36 cellular contexts compared by ENCODE assay signal in the genomic region with DNA sequence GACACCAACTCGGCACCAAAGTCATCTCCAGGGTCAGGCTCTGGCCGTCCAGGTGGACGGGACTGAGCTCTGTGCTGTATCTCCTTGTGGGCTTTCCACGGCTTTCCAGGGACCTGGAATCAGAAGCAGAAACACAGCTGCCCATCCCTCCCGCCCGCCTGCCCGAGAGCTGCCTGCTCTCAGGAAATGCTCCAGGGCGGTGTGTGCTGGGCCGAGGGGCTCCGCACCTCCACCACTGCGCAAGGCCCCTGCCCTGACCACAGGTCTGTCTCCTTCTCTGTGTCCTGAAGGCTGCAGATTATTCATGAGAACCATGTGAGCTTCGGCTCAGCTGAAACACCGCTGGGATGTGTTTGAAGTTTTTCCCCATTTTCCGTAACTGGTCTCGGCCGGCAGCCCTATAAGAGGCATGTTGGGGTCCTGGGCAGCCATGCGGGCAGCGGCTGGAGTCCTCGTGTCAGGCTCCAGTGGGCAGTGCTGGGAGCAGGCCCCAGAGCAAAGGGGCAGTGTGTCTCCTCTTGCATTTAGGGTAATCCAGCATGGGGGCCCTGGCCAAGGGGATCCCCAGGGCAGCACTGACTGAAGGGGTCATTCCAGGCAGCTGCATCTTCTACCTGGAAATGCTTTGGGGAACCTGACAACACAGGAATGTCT. TPM values are rescaled to one million over a fixed set of nuclear protein-coding genes. Genes with fewer than 3 reads are reported as not detected.
"Had no signal": no experiment of that assay in that cellular context is flagged by ENCODE, and none has a peak within 500 bp of the region (broad histone marks: within the 10 kb centered on the region; RNA-seq: fewer than 3 reads in every experiment).

No MANE protein-coding gene starts in this region.

- H3K4me3 Mint-ChIP-seq: activated naive CD4-positive, alpha-beta T cell treated with anti-CD3 and anti-CD28 coated beads, Interleukin-2, amount 10 ng/mL, durations not matched to agents 7 days and 5 days; activated naive CD8-positive, alpha-beta T cell treated with anti-CD3 and anti-CD28 coated beads, Interleukin-2, amount 10 ng/mL, durations not matched to agents 7 days and 5 days; activated T-cell treated with anti-CD3 and anti-CD28 coated beads, Interleukin-2, amount 50 U/mL, for 24 hours; brain; effector memory CD8-positive, alpha-beta T cell; natural killer cell treated with Interleukin-12 subunit alpha and Interleukin-12 subunit beta and Interleukin-15 and Interleukin-18, amount 100 ng/mL, for 72 hours; stimulated activated memory B cell treated with anti-CD40 and anti-IgM and Interleukin-4, amounts not matched to agents 10 μg/mL and 1 μg/mL and 100 μg/mL, for 72 hours; T-helper 1 cell treated with Interleukin-12 subunit alpha and Interleukin-12 subunit beta and Interleukin-4 antibody, amounts not matched to agents 30 μg/mL and 1 μg/mL, for 36 hours had no signal

- H3K27ac Mint-ChIP-seq: activated naive CD4-positive, alpha-beta T cell treated with anti-CD3 and anti-CD28 coated beads, Interleukin-2, amount 10 ng/mL, durations not matched to agents 7 days and 5 days; activated naive CD8-positive, alpha-beta T cell treated with anti-CD3 and anti-CD28 coated beads, Interleukin-2, amount 10 ng/mL, durations not matched to agents 7 days and 5 days; activated T-cell treated with anti-CD3 and anti-CD28 coated beads, Interleukin-2, amount 50 U/mL, for 24 hours; effector memory CD8-positive, alpha-beta T cell; natural killer cell treated with Interleukin-12 subunit alpha and Interleukin-12 subunit beta and Interleukin-15 and Interleukin-18, amount 100 ng/mL, for 72 hours; progenitor cell of endocrine pancreas; stimulated activated memory B cell treated with anti-CD40 and anti-IgM and Interleukin-4, amounts not matched to agents 10 μg/mL and 1 μg/mL and 100 μg/mL, for 72 hours; T-helper 1 cell treated with Interleukin-12 subunit alpha and Interleukin-12 subunit beta and Interleukin-4 antibody, amounts not matched to agents 30 μg/mL and 1 μg/mL, for 36 hours had no signal

- ATAC-seq: activated CD4-positive, CD25-positive, alpha-beta regulatory T cell treated with anti-CD3 and anti-CD28 coated beads, Interleukin-2, amount 50 U/mL, for 24 hours; effector memory CD8-positive, alpha-beta T cell; gastroesophageal sphincter; left lung; mucosa of descending colon; natural killer cell treated with Interleukin-12 subunit alpha and Interleukin-12 subunit beta and Interleukin-15 and Interleukin-18, amount 100 ng/mL, for 72 hours; stimulated activated memory B cell treated with anti-CD40 and anti-IgM and Interleukin-4, amounts not matched to agents 10 μg/mL and 1 μg/mL and 100 μg/mL, for 72 hours had no signal

- H3K9me3 Mint-ChIP-seq: activated naive CD4-positive, alpha-beta T cell treated with anti-CD3 and anti-CD28 coated beads, Interleukin-2, amount 10 ng/mL, durations not matched to agents 7 days and 5 days; activated naive CD8-positive, alpha-beta T cell treated with anti-CD3 and anti-CD28 coated beads, Interleukin-2, amount 10 ng/mL, durations not matched to agents 7 days and 5 days; activated T-cell treated with anti-CD3 and anti-CD28 coated beads, Interleukin-2, amount 50 U/mL, for 24 hours; brain; effector memory CD8-positive, alpha-beta T cell; natural killer cell treated with Interleukin-12 subunit alpha and Interleukin-12 subunit beta and Interleukin-15 and Interleukin-18, amount 100 ng/mL, for 72 hours; stimulated activated memory B cell treated with anti-CD40 and anti-IgM and Interleukin-4, amounts not matched to agents 10 μg/mL and 1 μg/mL and 100 μg/mL, for 72 hours; T-helper 1 cell treated with Interleukin-12 subunit alpha and Interleukin-12 subunit beta and Interleukin-4 antibody, amounts not matched to agents 30 μg/mL and 1 μg/mL, for 36 hours had no signal

- H3K36me3 ChIP-seq: ascending aorta, cardiac muscle cell, gastroesophageal sphincter, left lung, neutrophil, ovary, stomach, thyroid gland, upper lobe of left lung, vagina had no signal

- H3K9me3 ChIP-seq: ascending aorta, gastroesophageal sphincter, left lung, mucosa of descending colon, neutrophil, ovary, stomach, thyroid gland, upper lobe of left lung, vagina had no signal

- H3K4me2 ChIP-seq: smooth muscle cell had no signal

- H3K27ac ChIP-seq: ascending aorta, cardiac muscle cell, gastroesophageal sphincter, left lung, neutrophil, ovary, stomach, thyroid gland, upper lobe of left lung, vagina, VCaP had no signal

- H3K27me3 Mint-ChIP-seq: activated naive CD8-positive, alpha-beta T cell treated with anti-CD3 and anti-CD28 coated beads, Interleukin-2, amount 10 ng/mL, durations not matched to agents 7 days and 5 days; brain; natural killer cell treated with Interleukin-12 subunit alpha and Interleukin-12 subunit beta and Interleukin-15 and Interleukin-18, amount 100 ng/mL, for 72 hours; progenitor cell of endocrine pancreas had no signal

- H3K4me3 ChIP-seq: ascending aorta, cardiac muscle cell, gastroesophageal sphincter, left lung, mucosa of descending colon, ovary, smooth muscle cell, stomach, thyroid gland, upper lobe of left lung, vagina had no signal

- DNase-seq: activated CD4-positive, alpha-beta T cell treated with anti-CD3 and anti-CD28 coated beads for 48 hours; activated CD4-positive, alpha-beta T cell treated with anti-CD3 and anti-CD28 coated beads, Interleukin-2, amount 50 U/mL, for 48 hours; activated CD8-positive, alpha-beta memory T cell treated with anti-CD3 and anti-CD28 coated beads for 24 hours; activated gamma-delta T cell; activated naive CD4-positive, alpha-beta T cell treated with anti-CD3 and anti-CD28 coated beads, Interleukin-2, amount 10 ng/mL, durations not matched to agents 7 days and 5 days; activated T-cell treated with anti-CD3 and anti-CD28 coated beads, Interleukin-2, amount 50 U/mL, for 24 hours; cortex of kidney; effector memory CD8-positive, alpha-beta T cell; hypothalamus; kidney glomerular epithelial cell; mucosa of descending colon; stimulated activated CD4-positive, alpha-beta T cell treated with anti-CD3 and anti-CD28 coated beads, Interleukin-1b, Interleukin-23, amount 100 ng/mL, for 48 hours; stimulated activated CD4-positive, alpha-beta T cell treated with anti-CD3 and anti-CD28 coated beads, Interleukin-4, amount 100 ng/mL, for 4 hours; stimulated activated CD8-positive, alpha-beta memory T cell treated with anti-CD3 and anti-CD28 coated beads, Interleukin-4, amount 100 ng/mL, for 48 hours; stomach; T-helper 9 cell; thyroid gland had no signal

- H3K4me1 ChIP-seq: ascending aorta, gastroesophageal sphincter, left lung, stomach, thyroid gland, upper lobe of left lung, vagina had no signal

- H3K4me1 Mint-ChIP-seq: activated naive CD4-positive, alpha-beta T cell treated with anti-CD3 and anti-CD28 coated beads, Interleukin-2, amount 10 ng/mL, durations not matched to agents 7 days and 5 days had no signal

- H3K36me3 Mint-ChIP-seq: activated naive CD4-positive, alpha-beta T cell treated with anti-CD3 and anti-CD28 coated beads, Interleukin-2, amount 10 ng/mL, durations not matched to agents 7 days and 5 days; activated naive CD8-positive, alpha-beta T cell treated with anti-CD3 and anti-CD28 coated beads, Interleukin-2, amount 10 ng/mL, durations not matched to agents 7 days and 5 days; natural killer cell treated with Interleukin-12 subunit alpha and Interleukin-12 subunit beta and Interleukin-15 and Interleukin-18, amount 100 ng/mL, for 72 hours; stimulated activated memory B cell treated with anti-CD40 and anti-IgM and Interleukin-4, amounts not matched to agents 10 μg/mL and 1 μg/mL and 100 μg/mL, for 72 hours had no signal

- H3K27me3 ChIP-seq: ascending aorta, cardiac muscle cell, neutrophil, ovary, thyroid gland, upper lobe of left lung, vagina had no signal

RNA-seq across cellular contexts. Expression of a gene that starts 22.8 kb away (rescaled TPM):
- total RNA-seq: endothelial cell of umbilical vein, myocyte had no signal
